2 cellular contexts compared by ENCODE assay signal in the genomic region with DNA sequence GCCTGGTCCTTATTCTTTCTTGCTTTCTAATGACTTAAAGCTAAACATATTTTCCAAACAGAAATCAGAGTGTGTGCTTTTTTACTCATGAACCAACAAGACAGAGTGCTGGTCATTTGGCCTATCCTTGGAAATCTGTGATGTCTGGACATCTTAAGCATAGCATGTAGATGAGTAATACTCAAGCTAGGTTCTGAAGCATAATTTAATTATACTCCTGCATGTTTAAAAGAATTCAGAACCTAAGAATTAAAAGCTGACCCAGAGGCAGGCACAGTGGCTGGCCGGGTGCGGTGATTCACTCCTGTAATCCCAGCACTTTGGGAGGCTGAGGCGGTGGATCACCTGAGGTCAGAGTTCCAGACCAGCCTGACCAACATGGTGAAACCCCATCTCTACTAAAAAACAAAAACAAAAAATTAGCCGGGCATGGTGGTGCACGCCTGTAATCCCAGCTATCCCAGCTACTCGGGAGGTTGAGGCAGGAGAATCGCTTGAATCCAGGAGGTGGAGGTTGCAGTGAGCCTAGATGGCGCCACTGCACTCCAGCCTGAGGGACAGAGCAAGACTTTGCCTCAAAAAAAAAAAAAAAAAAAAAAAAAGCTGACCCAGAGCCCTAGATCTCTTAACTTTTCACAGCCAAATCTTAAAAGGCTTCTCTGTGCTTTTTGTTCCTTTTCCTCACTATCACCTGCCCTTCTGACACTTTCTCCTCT.
TF ChIP-seq lines count a peak whose summit lies in the region.

No MANE protein-coding gene starts in this region.

TF ChIP-seq in Ishikawa, 13 proteins besides CTCF, POLR2A, EP300 and RAD21:
- no peak for TF ChIP-seq FOXM1 (IDR thresholded peaks at IDR 0.05; ENCODE audit: borderline replicate concordance, low read depth)
- TF ChIP-seq, protein P1, sequence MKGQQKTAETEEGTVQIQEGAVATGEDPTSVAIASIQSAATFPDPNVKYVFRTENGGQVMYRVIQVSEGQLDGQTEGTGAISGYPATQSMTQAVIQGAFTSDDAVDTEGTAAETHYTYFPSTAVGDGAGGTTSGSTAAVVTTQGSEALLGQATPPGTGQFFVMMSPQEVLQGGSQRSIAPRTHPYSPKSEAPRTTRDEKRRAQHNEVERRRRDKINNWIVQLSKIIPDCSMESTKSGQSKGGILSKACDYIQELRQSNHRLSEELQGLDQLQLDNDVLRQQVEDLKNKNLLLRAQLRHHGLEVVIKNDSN (IDR thresholded peaks at IDR 0.05): no peak
- TF ChIP-seq ZBTB7A (IDR thresholded peaks at IDR 0.05; ENCODE audit: low read depth): no peak
- no peak for TF ChIP-seq EGR1 (IDR thresholded peaks at IDR 0.05)
- no peak for TF ChIP-seq NFIC (IDR thresholded peaks at IDR 0.05)
- TF ChIP-seq YY1 (IDR thresholded peaks at IDR 0.05; ENCODE audit: low read depth): no peak
- no peak for TF ChIP-seq REST (IDR thresholded peaks at IDR 0.05; ENCODE audit: low read depth)
- TF ChIP-seq TEAD4 (IDR thresholded peaks at IDR 0.05): no peak
- no peak for TF ChIP-seq MAX (IDR thresholded peaks at IDR 0.05)
- TF ChIP-seq TCF12 (IDR thresholded peaks at IDR 0.05; ENCODE audit: low read depth): no peak
TF ChIP-seq in Ishikawa: peak in this region for 0.

TF ChIP-seq in GM12878, 131 proteins besides CTCF, POLR2A, EP300 and RAD21:
- no peak for TF ChIP-seq RBBP5 (conservative IDR thresholded peaks at IDR 0.05)
- peak; percentile 7; the same call in 1 of the 2 replicates for TF ChIP-seq ZNF384 (IDR thresholded peaks at IDR 0.05; ENCODE audit: borderline replicate concordance, low read depth, low read length)
